Comparison of ENCODE assay signal across 21 cellular contexts in the genomic region with DNA sequence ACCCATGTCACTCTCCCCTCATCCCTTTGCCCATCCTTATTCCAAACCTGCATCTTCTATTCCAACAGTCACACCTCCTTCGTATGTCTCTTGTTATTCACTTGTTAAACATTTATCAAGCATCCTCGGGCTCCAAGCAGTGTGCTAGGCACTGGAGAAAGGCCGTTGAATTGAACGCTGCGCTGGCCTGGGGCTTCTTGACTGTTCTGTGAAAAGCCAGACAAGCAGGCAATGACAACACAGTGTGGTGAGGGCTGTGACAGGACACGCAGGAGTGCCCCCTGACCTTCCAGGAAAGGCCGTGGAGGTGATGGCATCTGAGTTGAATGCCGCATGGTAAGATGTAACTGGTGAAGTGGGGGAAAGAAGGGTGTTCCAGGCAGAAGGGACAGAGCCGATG. TPM values are rescaled to one million over a fixed set of nuclear protein-coding genes. Genes with fewer than 3 reads are reported as not detected.
"Had no signal": no experiment of that assay in that cellular context is flagged by ENCODE, and none has a peak within 500 bp of the region (broad histone marks: within the 10 kb centered on the region; RNA-seq: fewer than 3 reads in every experiment).

No MANE protein-coding gene starts in this region.

- H3K27me3 ChIP-seq: ascending aorta, breast epithelium, gastroesophageal sphincter, vagina had no signal

- H3K4me3 ChIP-seq: ascending aorta, breast epithelium, esophagus muscularis mucosa, gastroesophageal sphincter, heart right ventricle, transverse colon, vagina had no signal

- H3K9ac ChIP-seq: parathyroid adenoma had no signal

- H3K27me3 Mint-ChIP-seq: activated CD4-positive, alpha-beta T cell treated with anti-CD3 and anti-CD28 coated beads for 36 hours had no signal

- H3K27ac ChIP-seq: ascending aorta, breast epithelium, esophagus muscularis mucosa, gastroesophageal sphincter, heart right ventricle, parathyroid adenoma, transverse colon, vagina had no signal

- H3K9me3 ChIP-seq: ascending aorta, breast epithelium, esophagus muscularis mucosa, gastroesophageal sphincter, heart right ventricle, transverse colon, vagina had no signal

- DNase-seq: activated CD4-positive, alpha-beta T cell treated with anti-CD3 and anti-CD28 coated beads for 36 hours; activated CD4-positive, alpha-beta T cell treated with anti-CD3 and anti-CD28 coated beads, Interleukin-2, amount 50 U/mL, for 48 hours; activated naive CD4-positive, alpha-beta T cell treated with anti-CD3 and anti-CD28 coated beads for 36 hours; cerebellar nuclear complex; effector CD8-positive, alpha-beta T cell; heart right ventricle; kidney glomerular epithelial cell; mesenchymal stem cell; naive thymus-derived CD4-positive, alpha-beta T cell; stimulated activated CD8-positive, alpha-beta memory T cell treated with anti-CD3 and anti-CD28 coated beads, Interleukin-4, amount 100 ng/mL, for 48 hours; stimulated activated naive CD4-positive, alpha-beta T cell treated with Interleukin-2 at 50 U/mL for 16 hours; transverse colon had no signal

- H3K27ac Mint-ChIP-seq: activated CD4-positive, alpha-beta T cell treated with anti-CD3 and anti-CD28 coated beads for 36 hours; activated naive CD4-positive, alpha-beta T cell treated with anti-CD3 and anti-CD28 coated beads for 36 hours; T-helper 1 cell treated with Interleukin-12 subunit alpha and Interleukin-12 subunit beta and Interleukin-4 antibody, amounts not matched to agents 30 μg/mL and 1 μg/mL, for 36 hours had no signal

- H3K9me3 Mint-ChIP-seq: activated naive CD4-positive, alpha-beta T cell treated with anti-CD3 and anti-CD28 coated beads for 36 hours; naive thymus-derived CD4-positive, alpha-beta T cell; T-helper 1 cell treated with Interleukin-12 subunit alpha and Interleukin-12 subunit beta and Interleukin-4 antibody, amounts not matched to agents 30 μg/mL and 1 μg/mL, for 36 hours had no signal

- H3K4me3 Mint-ChIP-seq: activated CD4-positive, alpha-beta T cell treated with anti-CD3 and anti-CD28 coated beads for 36 hours; activated naive CD4-positive, alpha-beta T cell treated with anti-CD3 and anti-CD28 coated beads for 36 hours; naive thymus-derived CD4-positive, alpha-beta T cell; T-helper 1 cell treated with Interleukin-12 subunit alpha and Interleukin-12 subunit beta and Interleukin-4 antibody, amounts not matched to agents 30 μg/mL and 1 μg/mL, for 36 hours had no signal

- H3K79me2 ChIP-seq: parathyroid adenoma had no signal

- ATAC-seq: activated CD4-positive, alpha-beta T cell treated with anti-CD3 and anti-CD28 coated beads for 36 hours; gastroesophageal sphincter; naive thymus-derived CD4-positive, alpha-beta T cell had no signal

- H3K4me1 ChIP-seq: ascending aorta, breast epithelium, esophagus muscularis mucosa, gastroesophageal sphincter, parathyroid adenoma, transverse colon, vagina had no signal

- H2AFZ ChIP-seq: parathyroid adenoma had no signal

RNA-seq across cellular contexts. Expression of a gene that starts 19.4 kb away (rescaled TPM):
- total RNA-seq: activated CD4-positive, alpha-beta T cell treated with anti-CD3 and anti-CD28 coated beads for 36 hours; activated naive CD4-positive, alpha-beta T cell treated with anti-CD3 and anti-CD28 coated beads for 36 hours; ascending aorta; breast epithelium; esophagus muscularis mucosa; gastroesophageal sphincter; heart right ventricle; liver; mucosa of gallbladder; naive thymus-derived CD4-positive, alpha-beta T cell; transverse colon; vagina had no signal
